ENCODE assay signal across 10 cellular contexts in genomic region chr2:71995067-71995665, GRCh38.
A peak's percentile ranks its signal among the peaks of the same experiment; 100 is the strongest.
DNase-seq lines count a peak whose midpoint lies in the region; ATAC-seq, FAIRE-seq and TF ChIP-seq lines count a peak whose summit lies in the region.
"Had no signal": no experiment of that assay in that cellular context is flagged by ENCODE, and none has a peak within 500 bp of the region (broad histone marks: within the 10 kb centered on the region; RNA-seq: fewer than 3 reads in every experiment).

No MANE protein-coding gene starts in this region.

- DNase-seq in NCI-H2196 (lab: John Stamatoyannopoulos, UW; ENCODE audit: unreplicated experiment), result peak; percentile 0
- DNase-seq in NCI-H2196 treated with DMSO at 0.1 percent for 48 hours (lab: John Stamatoyannopoulos, UW; ENCODE audit: unreplicated experiment), result no peak
- no peak for DNase-seq in endothelial cell of umbilical vein (ENCODE audit: low read depth, low spot score)
- DNase-seq in superior temporal gyrus (ENCODE audit: extremely low spot score), result peak; percentile 21
- DNase-seq in mucosa of descending colon, result no peak
- DNase-seq in stimulated activated naive CD8-positive, alpha-beta T cell treated with anti-CD3 and anti-CD28 coated beads, Interleukin-15, amount 100 ng/mL, for 72 hours, result no peak

- H3K27me3 Mint-ChIP-seq in stimulated activated naive CD8-positive, alpha-beta T cell treated with anti-CD3 and anti-CD28 coated beads, Interleukin-15, amount 100 ng/mL, for 72 hours, result peaks cover 16% of the 10 kb centered on the region

- CTCF ChIA-PET in endothelial cell of umbilical vein (lab: Charles Lee), result interaction anchor here (0.7 to 3.4 kb wide), 7 partner anchors 45 to 584 kb away, joined by 3 to 14 read pairs (median 5); no protein-coding TSS in a partner anchor

- H4K20me1 ChIP-seq in OCI-LY3 (ENCODE audit: insufficient read depth, low read length) (no peaks in the 10 kb centered on the region), endothelial cell of umbilical vein (replicated peaks; ENCODE audit: control insufficient read depth, extremely low read depth, insufficient read depth, low read length) (no peaks in the 10 kb centered on the region)

- no peaks in the 10 kb centered on the region for H3K9me1 ChIP-seq in endothelial cell of umbilical vein (replicated peaks; ENCODE audit: control insufficient read depth, extremely low read depth, insufficient read depth, low read length)

- H3K27ac Mint-ChIP-seq in stimulated activated naive CD8-positive, alpha-beta T cell treated with anti-CD3 and anti-CD28 coated beads, Interleukin-15, amount 100 ng/mL, for 72 hours, result no peak overlapping the region

- peak; percentile 8 for FAIRE-seq in endothelial cell of umbilical vein (lab: Jason Lieb, UNC)
- FAIRE-seq: endometrium had no signal

- POLR2A ChIA-PET in endothelial cell of umbilical vein (lab: Charles Lee), result no interaction called here

- peak; percentile 62 for TF ChIP-seq CTCF in OCI-LY3 (IDR thresholded peaks at IDR 0.05; ENCODE audit: low read depth, low read length)
- TF ChIP-seq CTCF in endothelial cell of umbilical vein (IDR thresholded peaks at IDR 0.05; ENCODE audit: extremely low read depth in 1 of 2, insufficient read depth in 1 of 2, low read depth in 1 of 2, low read length in 2 of 2), result peak in 1 of 2 donors; percentile 11
- no peak for TF ChIP-seq CTCF in mucosa of descending colon (IDR thresholded peaks at IDR 0.05)

- peaks cover 14% of the 10 kb centered on the region for H3K27me3 ChIP-seq in OCI-LY3 (ENCODE audit: low read depth, low read length)
- H3K27me3 ChIP-seq in endothelial cell of umbilical vein (ENCODE audit: control insufficient read depth in 2 of 2, insufficient read depth in 2 of 2, low read length in 2 of 2), result peaks cover 8 to 24% of the 10 kb centered on the region in 2 experiments

- ATAC-seq in HG03442 (IDR thresholded peaks at IDR 0.05; ENCODE audit: unreplicated experiment), result no peak
- ATAC-seq in mucosa of descending colon, result no peak
- ATAC-seq in stimulated activated naive CD8-positive, alpha-beta T cell treated with anti-CD3 and anti-CD28 coated beads, Interleukin-15, amount 100 ng/mL, for 72 hours, result no peak

- no peak overlapping the region for H3K4me3 Mint-ChIP-seq in stimulated activated naive CD8-positive, alpha-beta T cell treated with anti-CD3 and anti-CD28 coated beads, Interleukin-15, amount 100 ng/mL, for 72 hours

- no peaks in the 10 kb centered on the region for H3K79me2 ChIP-seq in OCI-LY3 (ENCODE audit: low read length)
- no peaks in the 10 kb centered on the region for H3K79me2 ChIP-seq in endothelial cell of umbilical vein (ENCODE audit: control insufficient read depth, insufficient read depth, low read length)

- intact Hi-C loops in endothelial cell of umbilical vein (cut with micrococcal nuclease) (loop anchor here (5.0 kb wide), 2 partner anchors 193 to 448 kb away; no protein-coding TSS in a partner anchor), mucosa of descending colon (cut with DNase I, micrococcal nuclease) (no loop called here)

- H3K9ac ChIP-seq in OCI-LY3 (ENCODE audit: low read length), result no peak overlapping the region
- no peak overlapping the region for H3K9ac ChIP-seq in endothelial cell of umbilical vein (replicated peaks; ENCODE audit: extremely low read depth, insufficient read depth, low read length)

- TF ChIP-seq POLR2A in endothelial cell of umbilical vein (IDR thresholded peaks at IDR 0.05; ENCODE audit: low read depth, low read length), result no peak

- H3K27ac ChIP-seq in OCI-LY3 (ENCODE audit: low read length), result no peak overlapping the region
- H3K27ac ChIP-seq in endothelial cell of umbilical vein (ENCODE audit: insufficient read depth, low read depth, low read length), result no peak overlapping the region
- H3K27ac ChIP-seq: skin epidermis had no signal

- no TSS peak for BruUV-seq in endothelial cell of umbilical vein (replicated peaks; lab: Mats Ljungman, UMichigan)

- no peaks in the 10 kb centered on the region for H3K4me1 Mint-ChIP-seq in stimulated activated naive CD8-positive, alpha-beta T cell treated with anti-CD3 and anti-CD28 coated beads, Interleukin-15, amount 100 ng/mL, for 72 hours

- no peak overlapping the region for H3K4me2 ChIP-seq in OCI-LY3 (ENCODE audit: low read length)
- no peak overlapping the region for H3K4me2 ChIP-seq in endothelial cell of umbilical vein (ENCODE audit: insufficient read depth, low read length)

- no peak overlapping the region for H2AFZ ChIP-seq in OCI-LY3 (ENCODE audit: low read depth, low read length)
- no peak overlapping the region for H2AFZ ChIP-seq in endothelial cell of umbilical vein (ENCODE audit: low read depth, low read length)

- H3K9me3 ChIP-seq in OCI-LY3 (ENCODE audit: insufficient read depth, low read length) (no peaks in the 10 kb centered on the region), endothelial cell of umbilical vein (replicated peaks; ENCODE audit: control insufficient read depth, insufficient read depth, low read length) (no peaks in the 10 kb centered on the region), mucosa of descending colon (no peaks in the 10 kb centered on the region)

- no peaks in the 10 kb centered on the region for H3K4me1 ChIP-seq in OCI-LY3 (ENCODE audit: low read length)
- H3K4me1 ChIP-seq in endothelial cell of umbilical vein (ENCODE audit: control insufficient read depth, extremely low read depth, insufficient read depth, low read length), result no peaks in the 10 kb centered on the region
- H3K4me1 ChIP-seq in mucosa of descending colon (ENCODE audit: low read depth), result no peaks in the 10 kb centered on the region

- H3K4me3 ChIP-seq in OCI-LY3 (ENCODE audit: low read length) (no peak overlapping the region), endothelial cell of umbilical vein (replicated peaks in 1 of 3; ENCODE audit: insufficient read depth in 1 of 3, low read depth in 1 of 3, low read length in 3 of 3) (no peak overlapping the region), mucosa of descending colon (no peak overlapping the region)
- H3K4me3 ChIP-seq: skin epidermis had no signal

- H3K36me3 ChIP-seq in OCI-LY3 (replicated peaks; ENCODE audit: low read depth, low read length) (no peaks in the 10 kb centered on the region), endothelial cell of umbilical vein (ENCODE audit: control insufficient read depth in 2 of 2, extremely low read depth in 1 of 2, insufficient read depth in 2 of 2, low read length in 2 of 2) (no peaks in the 10 kb centered on the region), mucosa of descending colon (ENCODE audit: low read depth) (no peaks in the 10 kb centered on the region)

- H3K9me3 Mint-ChIP-seq in stimulated activated naive CD8-positive, alpha-beta T cell treated with anti-CD3 and anti-CD28 coated beads, Interleukin-15, amount 100 ng/mL, for 72 hours, result peaks cover 0 to 15% of the 10 kb centered on the region in 2 donors

- dilution Hi-C loops in endothelial cell of umbilical vein (cut with MboI; ENCODE audit: extremely low pct_ligation_motif_present, low sequenced_read_pairs), result no loop called here

TF ChIP-seq in endothelial cell of umbilical vein, 7 proteins besides CTCF, POLR2A, EP300 and RAD21:
- TF ChIP-seq MAX (IDR thresholded peaks at IDR 0.05; ENCODE audit: insufficient read depth, insufficient read length), result no peak
- TF ChIP-seq GATA2 (IDR thresholded peaks at IDR 0.05; ENCODE audit: insufficient read depth, insufficient read length, low read depth, low read length), result no peak

Comparison
In these comparisons a context has a peak if more than half of its experiments do, and no peak if none do; other contexts are left out.
1. DNase-seq: peak in NCI-H2196 (single experiment) and superior temporal gyrus (single experiment); none in NCI-H2196 treated with DMSO at 0.1 percent for 48 hours (single experiment), endothelial cell of umbilical vein (single experiment), mucosa of descending colon (0 of 3) and stimulated activated naive CD8-positive, alpha-beta T cell treated with anti-CD3 and anti-CD28 coated beads, Interleukin-15, amount 100 ng/mL, for 72 hours (0 of 2).